Comparison of ENCODE assay signal across 9 cellular contexts in the genomic region with DNA sequence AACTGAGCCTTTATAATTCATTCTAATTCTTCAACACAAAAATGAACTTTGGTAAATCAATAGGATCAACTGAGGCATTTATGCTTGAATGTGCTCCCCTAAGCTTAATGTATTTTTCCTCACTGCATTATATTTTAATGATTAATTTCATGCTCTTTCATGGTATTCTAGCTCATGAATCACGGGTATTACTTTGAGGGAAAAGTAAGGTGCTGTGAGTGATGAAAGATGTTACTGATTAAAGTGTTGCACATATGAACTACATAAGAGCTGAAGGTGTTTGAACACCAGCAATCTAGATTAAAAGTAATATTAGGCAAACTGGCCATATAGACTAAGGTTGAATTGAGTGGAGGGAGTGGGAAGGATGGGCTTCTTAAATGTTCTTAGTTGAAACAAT. TPM values are rescaled to one million over a fixed set of nuclear protein-coding genes. Genes with fewer than 3 reads are reported as not detected.
DNase-seq lines count a peak whose midpoint lies in the region; ATAC-seq and TF ChIP-seq lines count a peak whose summit lies in the region.
"Had no signal": no experiment of that assay in that cellular context is flagged by ENCODE, and none has a peak within 500 bp of the region (broad histone marks: within the 10 kb centered on the region; RNA-seq: fewer than 3 reads in every experiment).

No MANE protein-coding gene starts in this region.

- BruUV-seq in Caco-2 (replicated peaks; lab: Mats Ljungman, UMichigan) (no TSS peak), PC-3 (replicated peaks; lab: Mats Ljungman, UMichigan) (no TSS peak)

- H3K4me3 ChIP-seq in Caco-2 (ENCODE audit: low read depth, low read length) (no peak overlapping the region), PC-3 (ENCODE audit: low read length) (peak overlapping the region; percentile 84), endocrine pancreas (ENCODE audit: control insufficient read depth, insufficient read depth, low read length) (peak overlapping the region; percentile 70), sigmoid colon (peak overlapping the region; percentile 2 to 94 (median 82))

- CTCF ChIA-PET in Caco-2 (lab: Charles Lee) (no interaction called here), PC-3 (lab: Charles Lee) (no interaction called here)

- H4K20me1 ChIP-seq in PC-3 (ENCODE audit: low read length): no peaks in the 10 kb centered on the region

- H3K27ac ChIP-seq in PC-3 (ENCODE audit: low read length): no peak overlapping the region
- peak overlapping the region; percentile 35 to 94 (median 90) for H3K27ac ChIP-seq in sigmoid colon

- POLR2A ChIA-PET in Caco-2 (lab: Charles Lee) (no interaction called here), PC-3 (lab: Charles Lee; ENCODE audit: unreplicated experiment) (interaction anchor here (0.6 kb wide), 1 partner anchor 167 kb away, joined by 11 read pairs; no protein-coding TSS in a partner anchor)

- DNase-seq in Caco-2 (no peak), PC-3 (no peak), sigmoid colon (no peak), MV-4-11 (lab: John Stamatoyannopoulos, UW) (no peak), NCI-H187 (lab: John Stamatoyannopoulos, UW) (no peak), NCI-H187 treated with DMSO at 0.1 percent for 48 hours (lab: John Stamatoyannopoulos, UW) (no peak)
- DNase-seq: NCI-H1092 had no signal

- no peak for TF ChIP-seq CTCF in Caco-2 (IDR thresholded peaks at IDR 0.05; ENCODE audit: insufficient read depth in 1 of 2, low read depth in 1 of 2, low read length in 1 of 2, severe bottlenecking in 1 of 2, unreplicated experiment in 1 of 2)
- TF ChIP-seq CTCF in PC-3 (conservative IDR thresholded peaks at IDR 0.05; ENCODE audit: low read depth, low read length): no peak
- TF ChIP-seq CTCF in sigmoid colon (IDR thresholded peaks at IDR 0.05): no peak

- no peaks in the 10 kb centered on the region for H3K9me3 Mint-ChIP-seq in Caco-2 (ENCODE audit: unreplicated experiment)

- H3K27me3 ChIP-seq in Caco-2 (replicated peaks; ENCODE audit: control insufficient read depth, insufficient read depth, low read length) (no peaks in the 10 kb centered on the region), PC-3 (ENCODE audit: low read length) (no peaks in the 10 kb centered on the region), endocrine pancreas (ENCODE audit: control insufficient read depth, insufficient read depth, low read length) (peaks cover 2% of the 10 kb centered on the region), sigmoid colon (no peaks in the 10 kb centered on the region)

- whole genome bisulfite sequencing in sigmoid colon, 2 donors: 42 to 44% methylated on average over 1 of the region's 1 CpG

- no peaks in the 10 kb centered on the region for H3F3A ChIP-seq in PC-3 (ENCODE audit: low read length, unreplicated experiment)

- H3K9me3 ChIP-seq in Caco-2 (no peaks in the 10 kb centered on the region), PC-3 (ENCODE audit: low read length) (no peaks in the 10 kb centered on the region), endocrine pancreas (ENCODE audit: control insufficient read depth, low read length) (no peaks in the 10 kb centered on the region), sigmoid colon (no peaks in the 10 kb centered on the region)

- no peaks in the 10 kb centered on the region for H3K36me3 Mint-ChIP-seq in Caco-2 (ENCODE audit: insufficient read depth, unreplicated experiment)

- peak overlapping the region; percentile 91 for H3K4me3 Mint-ChIP-seq in Caco-2 (ENCODE audit: unreplicated experiment)

- TF ChIP-seq EP300 in sigmoid colon (IDR thresholded peaks at IDR 0.05): no peak

- peak overlapping the region; percentile 89 for H2AFZ ChIP-seq in PC-3 (ENCODE audit: low read length)

- no peak overlapping the region for H3K27ac Mint-ChIP-seq in Caco-2 (ENCODE audit: unreplicated experiment)

- H3K27me3 Mint-ChIP-seq in Caco-2 (ENCODE audit: insufficient read depth, unreplicated experiment): no peaks in the 10 kb centered on the region

- peaks cover 49% of the 10 kb centered on the region for H3K79me2 ChIP-seq in PC-3 (ENCODE audit: low read length)

- no peak for TF ChIP-seq POLR2A in sigmoid colon (IDR thresholded peaks at IDR 0.05)

- ATAC-seq in PC-3 (no peak), GM21367 (IDR thresholded peaks at IDR 0.05; ENCODE audit: unreplicated experiment) (no peak)

- H3K9ac ChIP-seq in PC-3 (ENCODE audit: low read length): peak overlapping the region; percentile 70
- no peak overlapping the region for H3K9ac ChIP-seq in endocrine pancreas (ENCODE audit: control insufficient read depth, insufficient read depth, low read length)

- peak overlapping the region; percentile 88 for H3K4me2 ChIP-seq in PC-3 (ENCODE audit: low read length)

- no peaks in the 10 kb centered on the region for H3K9me2 ChIP-seq in PC-3 (replicated peaks; ENCODE audit: low read length)

- H3K36me3 ChIP-seq in Caco-2 (ENCODE audit: control insufficient read depth, insufficient read depth, low read length) (no peaks in the 10 kb centered on the region), PC-3 (ENCODE audit: low read depth, low read length) (no peaks in the 10 kb centered on the region), endocrine pancreas (ENCODE audit: control insufficient read depth, insufficient read depth, low read length) (no peaks in the 10 kb centered on the region), sigmoid colon (no peaks in the 10 kb centered on the region)

- H3K4me1 ChIP-seq in Caco-2 (no peaks in the 10 kb centered on the region), PC-3 (ENCODE audit: insufficient read depth, low read length) (peaks cover 29% of the 10 kb centered on the region), endocrine pancreas (ENCODE audit: control insufficient read depth, insufficient read depth, low read length) (no peaks in the 10 kb centered on the region), sigmoid colon (peaks cover 0 to 26% (median 22%) of the 10 kb centered on the region in 4 donors)

- intact Hi-C loops in Caco-2 (cut with micrococcal nuclease; ENCODE audit: unreplicated experiment) (no loop called here), PC-3 (cut with micrococcal nuclease) (loop anchor here (5.0 kb wide), 2 partner anchors 113 to 252 kb away; no protein-coding TSS in a partner anchor), sigmoid colon (cut with DNase I) (no loop called here)

- H3K4me1 Mint-ChIP-seq in Caco-2 (ENCODE audit: low read depth, unreplicated experiment): peaks cover 13% of the 10 kb centered on the region

RNA-seq across cellular contexts. Expression of a gene that starts 1.9 kb away (rescaled TPM):
- total RNA-seq in Caco-2 (2022): 7.0 and 7.6 TPM in 2 replicates
- total RNA-seq in PC-3 (2014; rRNA removed): 11.7 and 12.8 TPM in 2 replicates
- 10 to 100 TPM; 40.2 to 56.1 (median 49.3) TPM for total RNA-seq in sigmoid colon
- polyA plus RNA-seq in sigmoid colon: 1 to 10 TPM; 6.0 to 9.8 (median 7.2) TPM
